8 cellular contexts compared by ENCODE assay signal in genomic region chr14:70655110-70655826, GRCh38. TPM values are rescaled to one million over a fixed set of nuclear protein-coding genes. Genes with fewer than 3 reads are reported as not detected.
DNase-seq lines count a peak whose midpoint lies in the region; ATAC-seq, FAIRE-seq and TF ChIP-seq lines count a peak whose summit lies in the region.

No MANE protein-coding gene starts in this region.

- no peak for TF ChIP-seq POLR2A in H54 (IDR thresholded peaks at IDR 0.05; ENCODE audit: low read depth, low read length)

- no peak for FAIRE-seq in H54 (lab: Jason Lieb, UNC)

- peak overlapping the region; percentile 46 for H3K4me2 ChIP-seq in DND-41 (ENCODE audit: insufficient read depth, low read length)

- TF ChIP-seq CTCF in DND-41 (IDR thresholded peaks at IDR 0.05; ENCODE audit: borderline replicate concordance, extremely low read depth, low read length, poor library complexity, severe bottlenecking) (no peak), lower lobe of right lung (IDR thresholded peaks at IDR 0.05) (no peak), foreskin fibroblast (IDR thresholded peaks at IDR 0.05; ENCODE audit: low read depth, low read length) (no peak)

- in situ Hi-C loops in KBM-7 (cut with MboI; ENCODE audit: low pct_unique_long_range_greater_than_20kb, low sequenced_read_pairs) = no loop called here

- H3K27ac ChIP-seq in DND-41 (ENCODE audit: low read length) (peak overlapping the region; percentile 72), lower lobe of right lung (peak overlapping the region; percentile 39)

- peak overlapping the region in 1 of 2 experiments; percentile 24; a peak in 2 of 4 replicates for H3K4me3 ChIP-seq in DND-41 (ENCODE audit: low read depth in 1 of 2, low read length in 2 of 2)
- H3K4me3 ChIP-seq in lower lobe of right lung = no peak overlapping the region
- no peak overlapping the region for H3K4me3 ChIP-seq in foreskin fibroblast (ENCODE audit: low read depth in 1 of 2, low read length in 2 of 2)

- intact Hi-C loops in lower lobe of right lung (cut with DNase I) = no loop called here

- no peaks in the 10 kb centered on the region for H3K36me3 ChIP-seq in DND-41 (ENCODE audit: insufficient read depth, low read length)
- H3K36me3 ChIP-seq in lower lobe of right lung = no peaks in the 10 kb centered on the region

- peak overlapping the region; percentile 84 for H2AFZ ChIP-seq in DND-41 (ENCODE audit: low read depth, low read length)

- peak overlapping the region; percentile 31; the same call in 1 of the 2 replicates for H3K9ac ChIP-seq in DND-41 (ENCODE audit: low read depth, low read length)

- H4K20me1 ChIP-seq in DND-41 (ENCODE audit: insufficient read depth, low read length) = no peaks in the 10 kb centered on the region

- no peaks in the 10 kb centered on the region for H3K79me2 ChIP-seq in DND-41 (ENCODE audit: insufficient read depth, low read length)

- no peaks in the 10 kb centered on the region for H3K27me3 ChIP-seq in DND-41 (ENCODE audit: insufficient read depth, low read length, poor library complexity)
- no peaks in the 10 kb centered on the region for H3K27me3 ChIP-seq in lower lobe of right lung (ENCODE audit: low read depth)

- H3K9me3 ChIP-seq in DND-41 (ENCODE audit: insufficient read depth, low read length, severe bottlenecking) = no peaks in the 10 kb centered on the region
- no peaks in the 10 kb centered on the region for H3K9me3 ChIP-seq in lower lobe of right lung

- ATAC-seq in DND-41 (ENCODE audit: insufficient read depth, low read depth) = peak; percentile 100
- peak; percentile 71 for ATAC-seq in GM21515 (IDR thresholded peaks at IDR 0.05; ENCODE audit: unreplicated experiment)
- peak; percentile 63 to 74 for ATAC-seq in lower lobe of right lung

- H3K4me1 ChIP-seq in DND-41 (ENCODE audit: insufficient read depth, low read length) (peaks cover 27% of the 10 kb centered on the region), lower lobe of right lung (peaks cover 8% of the 10 kb centered on the region)

- DNase-seq in DND-41 (peak; percentile 85), KBM-7 (peak; percentile 94), lower lobe of right lung (no peak), foreskin fibroblast (no peak), H54 (ENCODE audit: insufficient read length, low spot score) (no peak), NCI-H2081 treated with DMSO at 0.1 percent for 48 hours (lab: John Stamatoyannopoulos, UW) (no peak)
- DNase-seq in activated CD8-positive, alpha-beta memory T cell treated with anti-CD3 and anti-CD28 coated beads, Interleukin-2, amount 50 U/mL, for 48 hours = peak; percentile 73

RNA-seq across cellular contexts. Expression of gene TTC9, which starts 13.6 kb away (rescaled TPM):
- total RNA-seq in lower lobe of right lung = 5.5 TPM

RNA-seq across cellular contexts. Expression of gene MED6, which starts 54.8 kb away (rescaled TPM):
- total RNA-seq in lower lobe of right lung = 28.8 TPM

Comparison
In these comparisons a context has a peak if more than half of its experiments do, and no peak if none do; other contexts are left out.
1. DNase-seq: peak in DND-41 (single experiment), KBM-7 (single experiment) and activated CD8-positive, alpha-beta memory T cell treated with anti-CD3 and anti-CD28 coated beads, Interleukin-2, amount 50 U/mL, for 48 hours (single experiment); none in lower lobe of right lung (single experiment), foreskin fibroblast (0 of 2), H54 (single experiment) and NCI-H2081 treated with DMSO at 0.1 percent for 48 hours (single experiment).
2. Peak in every context shown above with its lines, with median percentiles within 50 percentile points of each other: ATAC-seq.